In the genomic region with DNA sequence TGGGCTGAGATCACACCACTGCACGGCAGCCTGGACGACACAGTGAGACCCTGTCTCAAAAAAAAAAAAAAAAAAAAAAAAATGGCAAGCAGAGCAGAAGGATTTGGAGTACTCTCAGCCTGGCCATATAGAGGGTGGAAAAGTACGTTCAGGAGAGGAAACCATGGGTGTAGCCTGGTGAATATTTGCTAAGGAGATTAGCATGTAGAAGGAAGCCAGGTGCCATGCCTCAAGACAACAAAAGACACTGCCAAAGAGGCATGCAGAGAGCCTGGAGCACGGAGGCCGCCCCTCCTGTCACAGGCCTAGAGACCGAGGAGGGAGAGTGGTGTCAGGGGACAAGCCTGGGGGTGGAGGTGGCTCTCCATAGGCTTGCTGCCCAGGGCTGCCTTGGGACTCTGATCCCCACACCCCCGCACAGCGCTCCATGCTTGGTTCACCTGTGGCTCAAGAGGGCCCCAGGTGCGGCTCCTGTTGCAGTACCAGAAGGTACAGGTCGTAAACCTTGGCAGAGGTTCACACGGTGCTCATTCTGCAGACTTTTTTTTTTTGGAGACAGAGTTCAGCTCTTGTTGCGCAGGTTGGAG, we compare ENCODE assay signal across 27 cellular contexts. TPM values are rescaled to one million over a fixed set of nuclear protein-coding genes. Genes with fewer than 3 reads are reported as not detected.
DNase-seq lines count a peak whose midpoint lies in the region; ATAC-seq and TF ChIP-seq lines count a peak whose summit lies in the region.
"Had no signal": no experiment of that assay in that cellular context is flagged by ENCODE, and none has a peak within 500 bp of the region (broad histone marks: within the 10 kb centered on the region; RNA-seq: fewer than 3 reads in every experiment).

No MANE protein-coding gene starts in this region.

- H3K9me3 ChIP-seq in Caco-2 (no peaks in the 10 kb centered on the region), colonic mucosa (no peaks in the 10 kb centered on the region), mucosa of descending colon (no peaks in the 10 kb centered on the region)
- H3K9me3 ChIP-seq: BLaER1, HAP-1, MG63, spleen had no signal

- H3K27ac Mint-ChIP-seq in Caco-2 (ENCODE audit: unreplicated experiment) (peak overlapping the region; percentile 56), Calu3 (ENCODE audit: unreplicated experiment) (no peak overlapping the region)
- H3K27ac Mint-ChIP-seq: brain; stimulated activated naive CD8-positive, alpha-beta T cell treated with anti-CD3 and anti-CD28 coated beads, Interleukin-15, Interleukin-2, amounts not matched to agents 100 ng/mL and 50 ng/mL, for 24 hours; T-helper 17 cell; type B pancreatic cell had no signal

- no peaks in the 10 kb centered on the region for H3K27me3 Mint-ChIP-seq in Caco-2 (ENCODE audit: insufficient read depth, unreplicated experiment)
- no peaks in the 10 kb centered on the region for H3K27me3 Mint-ChIP-seq in Calu3 (ENCODE audit: unreplicated experiment)
- H3K27me3 Mint-ChIP-seq: naive thymus-derived CD8-positive, alpha-beta T cell; stimulated activated naive CD8-positive, alpha-beta T cell treated with anti-CD3 and anti-CD28 coated beads, Interleukin-15, Interleukin-2, amounts not matched to agents 100 ng/mL and 50 ng/mL, for 24 hours; T-helper 17 cell; type B pancreatic cell had no signal

- no peaks in the 10 kb centered on the region for H3K36me3 Mint-ChIP-seq in Caco-2 (ENCODE audit: insufficient read depth, unreplicated experiment)
- H3K36me3 Mint-ChIP-seq in Calu3 (ENCODE audit: insufficient read depth, unreplicated experiment), result no peaks in the 10 kb centered on the region
- H3K36me3 Mint-ChIP-seq: brain; naive thymus-derived CD8-positive, alpha-beta T cell; type B pancreatic cell had no signal

- no peak overlapping the region for H3K9ac ChIP-seq in colonic mucosa (ENCODE audit: low read depth in 2 of 2, low read length in 2 of 2)
- H3K9ac ChIP-seq: BLaER1 had no signal

- H3K27me3 ChIP-seq in Caco-2 (replicated peaks; ENCODE audit: control insufficient read depth, insufficient read depth, low read length) (no peaks in the 10 kb centered on the region), colonic mucosa (no peaks in the 10 kb centered on the region)
- H3K27me3 ChIP-seq: BLaER1, MG63, spleen had no signal

- TF ChIP-seq CTCF in Caco-2 (IDR thresholded peaks at IDR 0.05; ENCODE audit: insufficient read depth in 1 of 2, low read depth in 1 of 2, low read length in 1 of 2, severe bottlenecking in 1 of 2, unreplicated experiment in 1 of 2) (no peak), colonic mucosa (IDR thresholded peaks at IDR 0.05) (no peak), mucosa of descending colon (IDR thresholded peaks at IDR 0.05) (no peak), Calu3 (IDR thresholded peaks at IDR 0.05; ENCODE audit: unreplicated experiment) (no peak)

- intact Hi-C loops in Caco-2 (cut with micrococcal nuclease; ENCODE audit: unreplicated experiment), result no loop called here
- intact Hi-C loops in colonic mucosa (cut with DNase I), result no loop called here
- intact Hi-C loops in mucosa of descending colon (cut with DNase I, micrococcal nuclease), result loop anchor here in 1 of 2 donors (10.0 kb wide), 1 partner anchor 203 kb away; no protein-coding TSS in a partner anchor
- intact Hi-C loops in Calu3 (cut with micrococcal nuclease; ENCODE audit: unreplicated experiment), result no loop called here

- CTCF ChIA-PET in Caco-2 (lab: Charles Lee), result interaction anchor here (0.7 kb wide), 1 partner anchor 500 kb away, joined by 9 read pairs; no protein-coding TSS in a partner anchor
- CTCF ChIA-PET in Calu3 (lab: Charles Lee), result interaction anchor here (1.2 kb wide), 1 partner anchor 32 kb away, joined by 7 read pairs; no protein-coding TSS in a partner anchor

- no peak overlapping the region for H3K27ac ChIP-seq in colonic mucosa
- H3K27ac ChIP-seq: BLaER1, SK-N-MC, spleen had no signal

- H3K4me3 ChIP-seq in Caco-2 (ENCODE audit: low read depth, low read length) (no peak overlapping the region), colonic mucosa (no peak overlapping the region), mucosa of descending colon (no peak overlapping the region)
- H3K4me3 ChIP-seq: BLaER1, HAP-1, K562, MG63, SK-N-MC, spleen had no signal

- BruUV-seq in Caco-2 (replicated peaks; lab: Mats Ljungman, UMichigan) (no TSS peak), Calu3 (replicated peaks; lab: Mats Ljungman, UMichigan) (no TSS peak)

- H3K4me3 Mint-ChIP-seq in Caco-2 (ENCODE audit: unreplicated experiment) (no peak overlapping the region), Calu3 (ENCODE audit: low read depth, unreplicated experiment) (no peak overlapping the region)
- H3K4me3 Mint-ChIP-seq: brain; naive thymus-derived CD8-positive, alpha-beta T cell; stimulated activated naive CD8-positive, alpha-beta T cell treated with anti-CD3 and anti-CD28 coated beads, Interleukin-15, Interleukin-2, amounts not matched to agents 100 ng/mL and 50 ng/mL, for 24 hours; T-helper 17 cell; type B pancreatic cell had no signal

- POLR2A ChIA-PET in Caco-2 (lab: Charles Lee), result no interaction called here

- DNase-seq in Caco-2, result peak in 1 of 2 experiments; percentile 20
- DNase-seq in HT-29 (ENCODE audit: low spot score), result peak; percentile 52
- peak; percentile 73 for DNase-seq in colonic mucosa
- peak; percentile 53 to 79 (median 64) for DNase-seq in mucosa of descending colon
- DNase-seq in epidermal melanocyte (ENCODE audit: insufficient read length, low spot score), result no peak
- DNase-seq in Calu3, result no peak
- DNase-seq in NCI-H2227 treated with DMSO at 0.1 percent for 48 hours (lab: John Stamatoyannopoulos, UW), result no peak
- DNase-seq: ACHN; activated CD4-positive, alpha-beta T cell treated with anti-CD3 and anti-CD28 coated beads, Interleukin-2, amount 50 U/mL, for 4 hours; activated CD8-positive, alpha-beta memory T cell treated with anti-CD3 and anti-CD28 coated beads, Interleukin-2, amount 50 U/mL, for 4 hours; activated effector memory CD4-positive, alpha-beta T cell treated with Interleukin-2 at 50 U/mL for 16 hours; mesendoderm; MG63; naive thymus-derived CD8-positive, alpha-beta T cell; NCI-H1417 treated with DMSO at 0.1 percent for 48 hours; spleen; stimulated activated CD4-positive, alpha-beta T cell treated with anti-CD3 and anti-CD28 coated beads, Interleukin-4, amount 100 ng/mL, for 24 hours; T-helper 17 cell had no signal

- no peaks in the 10 kb centered on the region for H3K4me1 Mint-ChIP-seq in Caco-2 (ENCODE audit: low read depth, unreplicated experiment)
- H3K4me1 Mint-ChIP-seq in Calu3 (ENCODE audit: low read depth, unreplicated experiment), result no peaks in the 10 kb centered on the region

- ATAC-seq in mucosa of descending colon, result peak; percentile 92
- no peak for ATAC-seq in GM21423 (IDR thresholded peaks at IDR 0.05; ENCODE audit: unreplicated experiment)
- ATAC-seq: K562; naive thymus-derived CD8-positive, alpha-beta T cell; T-helper 17 cell had no signal

- H3K36me3 ChIP-seq in Caco-2 (ENCODE audit: control insufficient read depth, insufficient read depth, low read length) (no peaks in the 10 kb centered on the region), colonic mucosa (no peaks in the 10 kb centered on the region), mucosa of descending colon (ENCODE audit: low read depth) (no peaks in the 10 kb centered on the region)
- H3K36me3 ChIP-seq: BLaER1, HAP-1, MG63, spleen had no signal

- H3K9me3 Mint-ChIP-seq in Caco-2 (ENCODE audit: unreplicated experiment) (no peaks in the 10 kb centered on the region), Calu3 (ENCODE audit: low read depth, unreplicated experiment) (no peaks in the 10 kb centered on the region)
- H3K9me3 Mint-ChIP-seq: brain; naive thymus-derived CD8-positive, alpha-beta T cell; stimulated activated naive CD8-positive, alpha-beta T cell treated with anti-CD3 and anti-CD28 coated beads, Interleukin-15, Interleukin-2, amounts not matched to agents 100 ng/mL and 50 ng/mL, for 24 hours; type B pancreatic cell had no signal

- peaks cover 2% of the 10 kb centered on the region; the same call in 1 of the 2 replicates for H3K4me1 ChIP-seq in Caco-2
- H3K4me1 ChIP-seq in colonic mucosa, result peaks cover 8% of the 10 kb centered on the region
- H3K4me1 ChIP-seq in mucosa of descending colon (ENCODE audit: low read depth), result peaks cover 12% of the 10 kb centered on the region

RNA-seq across cellular contexts. Expression of gene DEGS2, which starts 27.9 kb away (rescaled TPM):
- 3.8 and 5.1 TPM in 2 replicates for total RNA-seq in Caco-2 (2022)
- total RNA-seq in HT-29 (2014; rRNA removed; shearing (Covaris generic)), result 87.3 and 94.2 TPM in 2 replicates
- total RNA-seq in colonic mucosa, result 10 to 100 TPM; 37.0 to 54.3 TPM
- total RNA-seq in mucosa of descending colon, result 10 to 100 TPM in 2 of 3 donors, 1 to 10 TPM in 1; 6.2 to 28.5 (median 27.9) TPM
- 2.5 and 4.3 TPM in 2 replicates for total RNA-seq in Calu3 (2022)
- total RNA-seq: glomerular endothelial cell had no signal

RNA-seq across cellular contexts. Expression of gene YY1, which starts 51.6 kb away (rescaled TPM):
- 91.0 and 94.1 TPM in 2 replicates for total RNA-seq in Caco-2 (2022)
- total RNA-seq in HT-29 (2014; rRNA removed; shearing (Covaris generic)), result 62.7 and 63.2 TPM in 2 replicates
- 10 to 100 TPM; 73.2 to 90.4 TPM for total RNA-seq in colonic mucosa
- total RNA-seq in mucosa of descending colon, result 10 to 100 TPM; 60.8 to 78.7 (median 72.9) TPM
- total RNA-seq in Calu3 (2022), result 99.0 and 100.0 TPM in 2 replicates

Comparison
In these comparisons a context has a peak if more than half of its experiments do, and no peak if none do; other contexts are left out.
1. DNase-seq: peak in HT-29 (single experiment), colonic mucosa (single experiment) and mucosa of descending colon (3 of 3); none in epidermal melanocyte (single experiment), Calu3 (single experiment) and NCI-H2227 treated with DMSO at 0.1 percent for 48 hours (single experiment).